In the genomic region with DNA sequence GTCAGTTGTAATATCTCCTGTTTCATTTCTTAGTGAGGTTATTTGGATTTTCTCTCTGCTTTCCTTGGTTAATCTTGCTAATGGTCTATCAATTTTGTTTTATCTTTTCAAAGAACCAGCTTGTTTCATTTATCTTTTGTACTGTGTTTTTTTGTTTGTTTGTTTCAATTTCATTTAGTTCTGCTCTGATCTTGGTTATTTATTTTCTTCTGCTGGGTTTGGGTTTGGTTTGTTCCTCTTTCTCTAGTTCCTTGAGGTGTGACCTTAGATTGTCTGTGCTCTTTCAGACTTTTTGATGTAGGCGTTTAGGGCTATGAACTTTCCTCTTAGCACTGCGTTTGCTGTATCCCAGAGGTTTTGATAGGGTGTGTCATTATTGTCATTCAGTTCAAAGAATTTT, we compare ENCODE assay signal across 8 cellular contexts. TPM values are rescaled to one million over a fixed set of nuclear protein-coding genes. Genes with fewer than 3 reads are reported as not detected.
DNase-seq lines count a peak whose midpoint lies in the region; ATAC-seq, FAIRE-seq and TF ChIP-seq lines count a peak whose summit lies in the region.
"Not testable (repeated sequence)": the region's sequence is repeated elsewhere in the genome, so short reads cannot be mapped to it uniquely, and the experiment has no call there.

No MANE protein-coding gene starts in this region.

- not testable (repeated sequence) for H3K36me3 ChIP-seq in CD4-positive, CD25-positive, alpha-beta regulatory T cell (ENCODE audit: control insufficient read depth, insufficient read depth, low read length); naive thymus-derived CD4-positive, alpha-beta T cell (ENCODE audit: control insufficient read depth in 2 of 3, insufficient read depth in 3 of 3, low read length in 3 of 3)
- H3K36me3 ChIP-seq in OCI-LY7 (ENCODE audit: insufficient read depth, low read length) = peaks cover 21% of the 10 kb centered on the region

- not testable (repeated sequence) for H3K27me3 ChIP-seq in CD4-positive, CD25-positive, alpha-beta regulatory T cell (ENCODE audit: control insufficient read depth, insufficient read depth, low read length); naive thymus-derived CD4-positive, alpha-beta T cell (ENCODE audit: control insufficient read depth in 2 of 2, insufficient read depth in 2 of 2, low read length in 2 of 2)

- H3K4me1 ChIP-seq in CD4-positive, CD25-positive, alpha-beta regulatory T cell (ENCODE audit: control insufficient read depth, insufficient read depth, low read length, poor library complexity, severe bottlenecking) = peaks cover 39% of the 10 kb centered on the region
- H3K4me1 ChIP-seq in OCI-LY7 (ENCODE audit: insufficient read depth, low read length, poor library complexity, severe bottlenecking) = peaks cover 48% of the 10 kb centered on the region
- peaks cover 14 to 15% of the 10 kb centered on the region in 2 donors for H3K4me1 ChIP-seq in naive thymus-derived CD4-positive, alpha-beta T cell (ENCODE audit: control insufficient read depth in 2 of 2, insufficient read depth in 2 of 2, low read length in 2 of 2)

- not testable (repeated sequence) for H3K9me2 ChIP-seq in OCI-LY7 (ENCODE audit: insufficient read depth, low read length)

- not testable (repeated sequence) for BruUV-seq in OCI-LY7 (replicated peaks; lab: Mats Ljungman, UMichigan)

- not testable (repeated sequence) for H2AFZ ChIP-seq in OCI-LY7 (ENCODE audit: low read length)

- H3K79me2 ChIP-seq in OCI-LY7 (ENCODE audit: insufficient read depth, low read depth, low read length) = peaks cover 100% of the 10 kb centered on the region

- intact Hi-C loops in OCI-LY7 (cut with micrococcal nuclease; ENCODE audit: unreplicated experiment); activated B cell treated with CpG ODN at 0.5 μM for 24 hours (cut with micrococcal nuclease); activated T-helper 2 cell treated with anti-CD3 and anti-CD28 coated beads, Interferon-gamma antibody, Interleukin-2, Interleukin-4, amounts not matched to agents 10 μg/mL and 5 μg/mL and 100 μg/mL, durations not matched to agents 14 hours and 24 hours and 36 hours (cut with micrococcal nuclease): not testable (repeated sequence)
- intact Hi-C loops in naive thymus-derived CD4-positive, alpha-beta T cell (cut with micrococcal nuclease) = loop anchor here in 1 of 2 donors (5.0 kb wide), 1 partner anchor 37 kb away; the partner anchor contains the start of gene PAFAH1B1

- peaks cover 28% of the 10 kb centered on the region for H4K20me1 ChIP-seq in OCI-LY7 (ENCODE audit: insufficient read depth, low read length)

- not testable (repeated sequence) for TF ChIP-seq CTCF in OCI-LY7 (conservative IDR thresholded peaks at IDR 0.05; ENCODE audit: low read length); activated B cell treated with CpG ODN at 0.5 μM for 24 hours (IDR thresholded peaks at IDR 0.05)

- H3K4me3 Mint-ChIP-seq in CD4-positive, CD25-positive, alpha-beta regulatory T cell = peak overlapping the region; percentile 12 to 63 (median 60)
- H3K4me3 Mint-ChIP-seq in activated B cell treated with CpG ODN at 0.5 μM for 24 hours = peak overlapping the region; percentile 68
- H3K4me3 Mint-ChIP-seq in activated T-helper 2 cell treated with anti-CD3 and anti-CD28 coated beads, Interferon-gamma antibody, Interleukin-2, Interleukin-4, amounts not matched to agents 10 μg/mL and 5 μg/mL and 100 μg/mL, durations not matched to agents 14 hours and 24 hours and 36 hours (ENCODE audit: low read depth) = not testable (repeated sequence)
- H3K4me3 Mint-ChIP-seq in central memory CD8-positive, alpha-beta T cell = peak overlapping the region; percentile 16
- H3K4me3 Mint-ChIP-seq in naive thymus-derived CD4-positive, alpha-beta T cell = peak overlapping the region; percentile 2 to 69 (median 51)
- H3K4me3 Mint-ChIP-seq in stimulated activated memory B cell treated with anti-CD40 and anti-IgM and Interleukin-4, amounts not matched to agents 10 μg/mL and 1 μg/mL and 100 μg/mL, for 72 hours = peak overlapping the region; percentile 8

- not testable (repeated sequence) for H3K4me3 ChIP-seq in CD4-positive, CD25-positive, alpha-beta regulatory T cell (ENCODE audit: low read depth, low read length); OCI-LY7 (ENCODE audit: low read depth, low read length, poor library complexity, severe bottlenecking); naive thymus-derived CD4-positive, alpha-beta T cell (ENCODE audit: low read length)

- FAIRE-seq in GM18507 (lab: Jason Lieb, UNC) = peak; percentile 63

- H3K4me2 ChIP-seq in OCI-LY7 (ENCODE audit: low read length) = peak overlapping the region; percentile 40; the same call in 1 of the 2 replicates

- peaks cover 52 to 92% (median 77%) of the 10 kb centered on the region in 4 donors for H3K4me1 Mint-ChIP-seq in CD4-positive, CD25-positive, alpha-beta regulatory T cell
- H3K4me1 Mint-ChIP-seq in activated B cell treated with CpG ODN at 0.5 μM for 24 hours = peaks cover 87% of the 10 kb centered on the region
- peaks cover 58% of the 10 kb centered on the region for H3K4me1 Mint-ChIP-seq in activated T-helper 2 cell treated with anti-CD3 and anti-CD28 coated beads, Interferon-gamma antibody, Interleukin-2, Interleukin-4, amounts not matched to agents 10 μg/mL and 5 μg/mL and 100 μg/mL, durations not matched to agents 14 hours and 24 hours and 36 hours (ENCODE audit: low read depth)
- peaks cover 86% of the 10 kb centered on the region for H3K4me1 Mint-ChIP-seq in central memory CD8-positive, alpha-beta T cell
- H3K4me1 Mint-ChIP-seq in naive thymus-derived CD4-positive, alpha-beta T cell = peaks cover 64 to 97% (median 84%) of the 10 kb centered on the region in 7 donors
- peaks cover 85% of the 10 kb centered on the region for H3K4me1 Mint-ChIP-seq in stimulated activated memory B cell treated with anti-CD40 and anti-IgM and Interleukin-4, amounts not matched to agents 10 μg/mL and 1 μg/mL and 100 μg/mL, for 72 hours

- DNase-seq in CD4-positive, CD25-positive, alpha-beta regulatory T cell; GM18507 (ENCODE audit: extremely low spot score, insufficient read length, low read depth); OCI-LY7 (ENCODE audit: low spot score); activated B cell treated with CpG ODN at 0.5 μM for 24 hours; activated T-helper 2 cell treated with anti-CD3 and anti-CD28 coated beads, Interferon-gamma antibody, Interleukin-2, Interleukin-4, amounts not matched to agents 10 μg/mL and 5 μg/mL and 100 μg/mL, durations not matched to agents 14 hours and 24 hours and 36 hours (ENCODE audit: low spot score); central memory CD8-positive, alpha-beta T cell (ENCODE audit: low spot score in 2 of 2); naive thymus-derived CD4-positive, alpha-beta T cell: not testable (repeated sequence)

- not testable (repeated sequence) for H3K9me3 ChIP-seq in CD4-positive, CD25-positive, alpha-beta regulatory T cell (ENCODE audit: control insufficient read depth in 2 of 2, low read length in 2 of 2); OCI-LY7 (ENCODE audit: low read length); naive thymus-derived CD4-positive, alpha-beta T cell (ENCODE audit: control insufficient read depth in 2 of 3, low read length in 3 of 3)

- H3K27ac ChIP-seq in CD4-positive, CD25-positive, alpha-beta regulatory T cell (ENCODE audit: insufficient read depth, low read length, poor library complexity, severe bottlenecking); OCI-LY7 (ENCODE audit: low read depth, low read length, poor library complexity, severe bottlenecking); naive thymus-derived CD4-positive, alpha-beta T cell (ENCODE audit: low read depth, low read length): not testable (repeated sequence)

- H3K27me3 Mint-ChIP-seq in CD4-positive, CD25-positive, alpha-beta regulatory T cell; activated B cell treated with CpG ODN at 0.5 μM for 24 hours; activated T-helper 2 cell treated with anti-CD3 and anti-CD28 coated beads, Interferon-gamma antibody, Interleukin-2, Interleukin-4, amounts not matched to agents 10 μg/mL and 5 μg/mL and 100 μg/mL, durations not matched to agents 14 hours and 24 hours and 36 hours (ENCODE audit: low read depth); central memory CD8-positive, alpha-beta T cell; naive thymus-derived CD4-positive, alpha-beta T cell; stimulated activated memory B cell treated with anti-CD40 and anti-IgM and Interleukin-4, amounts not matched to agents 10 μg/mL and 1 μg/mL and 100 μg/mL, for 72 hours: not testable (repeated sequence)

- POLR2A ChIA-PET in OCI-LY7 (lab: Charles Lee) = interaction anchor here (1.0 kb wide), 1 partner anchor 49 kb away, joined by 4 read pairs; no protein-coding TSS in a partner anchor
- POLR2A ChIA-PET in activated B cell treated with CpG ODN at 0.5 μM for 24 hours (lab: Charles Lee); naive thymus-derived CD4-positive, alpha-beta T cell (lab: Charles Lee): not testable (repeated sequence)

- not testable (repeated sequence) for H3K9me3 Mint-ChIP-seq in CD4-positive, CD25-positive, alpha-beta regulatory T cell; central memory CD8-positive, alpha-beta T cell
- peaks cover 24% of the 10 kb centered on the region for H3K9me3 Mint-ChIP-seq in activated B cell treated with CpG ODN at 0.5 μM for 24 hours
- peaks cover 27% of the 10 kb centered on the region for H3K9me3 Mint-ChIP-seq in activated T-helper 2 cell treated with anti-CD3 and anti-CD28 coated beads, Interferon-gamma antibody, Interleukin-2, Interleukin-4, amounts not matched to agents 10 μg/mL and 5 μg/mL and 100 μg/mL, durations not matched to agents 14 hours and 24 hours and 36 hours
- H3K9me3 Mint-ChIP-seq in naive thymus-derived CD4-positive, alpha-beta T cell = peaks cover 0 to 12% (median 4%) of the 10 kb centered on the region in 11 donors
- peaks cover 17% of the 10 kb centered on the region for H3K9me3 Mint-ChIP-seq in stimulated activated memory B cell treated with anti-CD40 and anti-IgM and Interleukin-4, amounts not matched to agents 10 μg/mL and 1 μg/mL and 100 μg/mL, for 72 hours

- peak overlapping the region in 1 of 3 donors; percentile 59 for H3K27ac Mint-ChIP-seq in CD4-positive, CD25-positive, alpha-beta regulatory T cell
- peak overlapping the region; percentile 80 for H3K27ac Mint-ChIP-seq in activated B cell treated with CpG ODN at 0.5 μM for 24 hours
- peak overlapping the region; percentile 18 for H3K27ac Mint-ChIP-seq in activated T-helper 2 cell treated with anti-CD3 and anti-CD28 coated beads, Interferon-gamma antibody, Interleukin-2, Interleukin-4, amounts not matched to agents 10 μg/mL and 5 μg/mL and 100 μg/mL, durations not matched to agents 14 hours and 24 hours and 36 hours
- peak overlapping the region; percentile 71 for H3K27ac Mint-ChIP-seq in central memory CD8-positive, alpha-beta T cell (ENCODE audit: low read depth)
- peak overlapping the region in 8 of 9 donors; percentile 23 to 88 (median 73) for H3K27ac Mint-ChIP-seq in naive thymus-derived CD4-positive, alpha-beta T cell
- peak overlapping the region; percentile 8 for H3K27ac Mint-ChIP-seq in stimulated activated memory B cell treated with anti-CD40 and anti-IgM and Interleukin-4, amounts not matched to agents 10 μg/mL and 1 μg/mL and 100 μg/mL, for 72 hours

- not testable (repeated sequence) for ATAC-seq in CD4-positive, CD25-positive, alpha-beta regulatory T cell (ENCODE audit: low read depth in 2 of 2); activated B cell treated with CpG ODN at 0.5 μM for 24 hours (ENCODE audit: low read depth); central memory CD8-positive, alpha-beta T cell (replicated peaks; ENCODE audit: extremely low read depth, poor library complexity, severe bottlenecking); naive thymus-derived CD4-positive, alpha-beta T cell; stimulated activated memory B cell treated with anti-CD40 and anti-IgM and Interleukin-4, amounts not matched to agents 10 μg/mL and 1 μg/mL and 100 μg/mL, for 72 hours

- CTCF ChIA-PET in OCI-LY7 (lab: Charles Lee; ENCODE audit: unreplicated experiment); activated B cell treated with CpG ODN at 0.5 μM for 24 hours (lab: Charles Lee); naive thymus-derived CD4-positive, alpha-beta T cell (lab: Charles Lee): not testable (repeated sequence)

- H3K36me3 Mint-ChIP-seq in CD4-positive, CD25-positive, alpha-beta regulatory T cell = not testable (repeated sequence)
- H3K36me3 Mint-ChIP-seq in activated B cell treated with CpG ODN at 0.5 μM for 24 hours (ENCODE audit: low read depth) = peaks cover 38% of the 10 kb centered on the region
- H3K36me3 Mint-ChIP-seq in activated T-helper 2 cell treated with anti-CD3 and anti-CD28 coated beads, Interferon-gamma antibody, Interleukin-2, Interleukin-4, amounts not matched to agents 10 μg/mL and 5 μg/mL and 100 μg/mL, durations not matched to agents 14 hours and 24 hours and 36 hours (ENCODE audit: low read depth) = peaks cover 52% of the 10 kb centered on the region
- H3K36me3 Mint-ChIP-seq in central memory CD8-positive, alpha-beta T cell (ENCODE audit: insufficient read depth) = peaks cover 12% of the 10 kb centered on the region
- H3K36me3 Mint-ChIP-seq in naive thymus-derived CD4-positive, alpha-beta T cell = peaks cover 0 to 25% (median 15%) of the 10 kb centered on the region in 5 donors
- H3K36me3 Mint-ChIP-seq in stimulated activated memory B cell treated with anti-CD40 and anti-IgM and Interleukin-4, amounts not matched to agents 10 μg/mL and 1 μg/mL and 100 μg/mL, for 72 hours = peaks cover 55% of the 10 kb centered on the region

RNA-seq across cellular contexts. Expression of gene PAFAH1B1, which starts 35.5 kb away (rescaled TPM):
- total RNA-seq in CD4-positive, CD25-positive, alpha-beta regulatory T cell = 174 TPM
- 10 to 100 TPM; 20.6 to 39.7 (median 27.3) TPM for polyA plus RNA-seq in CD4-positive, CD25-positive, alpha-beta regulatory T cell
- total RNA-seq in OCI-LY7 (2014; rRNA removed; shearing (Covaris generic)) = 51.1 and 61.3 TPM in 2 replicates
- total RNA-seq in OCI-LY7 (2022) = 127 and 138 TPM in 2 replicates
- total RNA-seq in activated B cell treated with CpG ODN at 0.5 μM for 24 hours = 134 and 138 TPM in 2 replicates
- 151 and 153 TPM in 2 replicates for total RNA-seq in activated T-helper 2 cell treated with anti-CD3 and anti-CD28 coated beads, Interferon-gamma antibody, Interleukin-2, Interleukin-4, amounts not matched to agents 10 μg/mL and 5 μg/mL and 100 μg/mL, durations not matched to agents 14 hours and 24 hours and 36 hours
- 100 to 1,000 TPM; 112 to 156 (median 140) TPM for total RNA-seq in naive thymus-derived CD4-positive, alpha-beta T cell
- polyA plus RNA-seq in naive thymus-derived CD4-positive, alpha-beta T cell = 10 to 100 TPM; 15.8 to 16.8 TPM
